Comparison of ENCODE assay signal across 17 cellular contexts in genomic region chr6:80331522-80331921, GRCh38.
DNase-seq lines count a peak whose midpoint lies in the region; ATAC-seq and TF ChIP-seq lines count a peak whose summit lies in the region.
"Had no signal": no experiment of that assay in that cellular context is flagged by ENCODE, and none has a peak within 500 bp of the region (broad histone marks: within the 10 kb centered on the region; RNA-seq: fewer than 3 reads in every experiment).

No MANE protein-coding gene starts in this region.

- no peak for ATAC-seq in omental fat pad (ENCODE audit: low FRiP score)
- ATAC-seq: left colon; pancreas; stimulated activated naive CD8-positive, alpha-beta T cell treated with anti-CD3 and anti-CD28 coated beads, Interleukin-15, amount 100 ng/mL, for 72 hours had no signal

- H3K36me3 ChIP-seq in HAP-1 (replicated peaks) (no peaks in the 10 kb centered on the region), iPS-20b (ENCODE audit: insufficient read depth, low read depth, low read length) (no peaks in the 10 kb centered on the region)
- H3K36me3 ChIP-seq: pancreas, vagina had no signal

- peak overlapping the region; percentile 52 for H3K27ac ChIP-seq in iPS-20b (ENCODE audit: low read length)
- H3K27ac ChIP-seq: pancreas, PC-9, vagina, VCaP had no signal

- H3K9ac ChIP-seq in iPS-20b (ENCODE audit: low read depth, low read length): peak overlapping the region; percentile 57; the same call in 1 of the 2 replicates

- peaks cover 44% of the 10 kb centered on the region for H3K4me1 ChIP-seq in HAP-1
- peaks cover 80% of the 10 kb centered on the region for H3K4me1 ChIP-seq in iPS-20b (ENCODE audit: insufficient read depth, low read length)
- H3K4me1 ChIP-seq: pancreas, vagina had no signal

- no peaks in the 10 kb centered on the region for H3K9me3 ChIP-seq in HAP-1
- no peaks in the 10 kb centered on the region for H3K9me3 ChIP-seq in iPS-20b (ENCODE audit: insufficient read depth, low read depth, low read length)
- H3K9me3 ChIP-seq: pancreas, vagina had no signal

- in situ Hi-C loops in HAP-1 (cut with MboI; ENCODE audit: low sequenced_read_pairs): no loop called here

- peak; percentile 18 to 57 for DNase-seq in HAP-1 (ENCODE audit: low spot score in 2 of 2)
- DNase-seq in NCI-H1694 treated with DMSO at 0.1 percent for 48 hours (lab: John Stamatoyannopoulos, UW): peak; percentile 38
- DNase-seq in NCI-H526 (lab: John Stamatoyannopoulos, UW): peak; percentile 32 to 56
- DNase-seq in omental fat pad (ENCODE audit: low spot score): no peak
- no peak for DNase-seq in Kasumi-1 (lab: John Stamatoyannopoulos, UW)
- DNase-seq in superior temporal gyrus (ENCODE audit: extremely low spot score): no peak
- DNase-seq: activated naive CD4-positive, alpha-beta T cell treated with Interleukin-2 at 50 U/mL for 16 hours; cortex of kidney; HCEC 1CT; IMR-90; left colon; pancreas; PC-9; stimulated activated naive CD8-positive, alpha-beta T cell treated with anti-CD3 and anti-CD28 coated beads, Interleukin-15, amount 100 ng/mL, for 72 hours had no signal

- H3K27me3 ChIP-seq in HAP-1 (ENCODE audit: low read depth) (no peaks in the 10 kb centered on the region), iPS-20b (ENCODE audit: insufficient read depth, low read length) (no peaks in the 10 kb centered on the region)
- H3K27me3 ChIP-seq: pancreas, vagina had no signal

- no peak for TF ChIP-seq CTCF in omental fat pad (IDR thresholded peaks at IDR 0.05)

- H3K4me3 ChIP-seq in HAP-1 (no peak overlapping the region), iPS-20b (ENCODE audit: low read length) (peak overlapping the region; percentile 61)
- H3K4me3 ChIP-seq: pancreas, PC-9, vagina had no signal

Comparison
In these comparisons a context has a peak if more than half of its experiments do, and no peak if none do; other contexts are left out.
1. DNase-seq: peak in HAP-1 (2 of 2), NCI-H1694 treated with DMSO at 0.1 percent for 48 hours (single experiment) and NCI-H526 (2 of 2); none in omental fat pad (single experiment), Kasumi-1 (0 of 2) and superior temporal gyrus (single experiment).